ENCODE assay signal across 1 cellular context in genomic region chr20:31678389-31679356, GRCh38.
TF ChIP-seq lines count a peak whose summit lies in the region.

No MANE protein-coding gene starts in this region.

TF ChIP-seq in K562, 482 proteins besides CTCF, POLR2A, EP300 and RAD21 (continued from another document):
- TF ChIP-seq BCLAF1 (IDR thresholded peaks at IDR 0.05; ENCODE audit: borderline replicate concordance in 1 of 2, control insufficient read depth in 1 of 2, low read depth in 2 of 2, low read length in 1 of 2) (no peak), LEF1 (IDR thresholded peaks at IDR 0.05) (no peak), ZNF311 (CRISPR knock-in tag; IDR thresholded peaks at IDR 0.05) (0 out of 2 replicates have a peak, but pooled peaks have one; percentile 56), TSHZ1 (CRISPR knock-in tag; IDR thresholded peaks at IDR 0.05) (0 out of 2 replicates have a peak, but pooled peaks have one; percentile 45), RBM25 (IDR thresholded peaks at IDR 0.05; ENCODE audit: low read depth, low read length, severe bottlenecking) (no peak), TCF3 (CRISPR knock-in tag; IDR thresholded peaks at IDR 0.05) (no peak), PBX2 (CRISPR knock-in tag; IDR thresholded peaks at IDR 0.05; ENCODE audit: low read depth) (no peak), PBX2 (tag; conservative IDR thresholded peaks at IDR 0.05; ENCODE audit: low read depth) (no peak), POLR3A (IDR thresholded peaks at IDR 0.05; ENCODE audit: borderline replicate concordance, extremely low read depth, insufficient read depth, insufficient read length) (no peak), POLR2AphosphoS5 (IDR thresholded peaks at IDR 0.05; ENCODE audit: control insufficient read depth, insufficient read depth, low read depth, low read length) (no peak; the same call in 1 of the 2 replicates), BRF2 (IDR thresholded peaks at IDR 0.05; ENCODE audit: borderline replicate concordance, insufficient read depth, insufficient read length) (no peak), JUND (IDR thresholded peaks at IDR 0.05; ENCODE audit: borderline replicate concordance, low read depth, low read length) (no peak), JUND (tag; IDR thresholded peaks at IDR 0.05; ENCODE audit: borderline replicate concordance, low read depth, low read length) (no peak; the same call in 2 of the 3 replicates), TCF7L2 (IDR thresholded peaks at IDR 0.05; ENCODE audit: low read depth, low read length) (no peak), CBX5 (IDR thresholded peaks at IDR 0.05; ENCODE audit: borderline replicate concordance, low read depth) (no peak)
TF ChIP-seq in K562: peak in this region for 24.
